In the genomic region with DNA sequence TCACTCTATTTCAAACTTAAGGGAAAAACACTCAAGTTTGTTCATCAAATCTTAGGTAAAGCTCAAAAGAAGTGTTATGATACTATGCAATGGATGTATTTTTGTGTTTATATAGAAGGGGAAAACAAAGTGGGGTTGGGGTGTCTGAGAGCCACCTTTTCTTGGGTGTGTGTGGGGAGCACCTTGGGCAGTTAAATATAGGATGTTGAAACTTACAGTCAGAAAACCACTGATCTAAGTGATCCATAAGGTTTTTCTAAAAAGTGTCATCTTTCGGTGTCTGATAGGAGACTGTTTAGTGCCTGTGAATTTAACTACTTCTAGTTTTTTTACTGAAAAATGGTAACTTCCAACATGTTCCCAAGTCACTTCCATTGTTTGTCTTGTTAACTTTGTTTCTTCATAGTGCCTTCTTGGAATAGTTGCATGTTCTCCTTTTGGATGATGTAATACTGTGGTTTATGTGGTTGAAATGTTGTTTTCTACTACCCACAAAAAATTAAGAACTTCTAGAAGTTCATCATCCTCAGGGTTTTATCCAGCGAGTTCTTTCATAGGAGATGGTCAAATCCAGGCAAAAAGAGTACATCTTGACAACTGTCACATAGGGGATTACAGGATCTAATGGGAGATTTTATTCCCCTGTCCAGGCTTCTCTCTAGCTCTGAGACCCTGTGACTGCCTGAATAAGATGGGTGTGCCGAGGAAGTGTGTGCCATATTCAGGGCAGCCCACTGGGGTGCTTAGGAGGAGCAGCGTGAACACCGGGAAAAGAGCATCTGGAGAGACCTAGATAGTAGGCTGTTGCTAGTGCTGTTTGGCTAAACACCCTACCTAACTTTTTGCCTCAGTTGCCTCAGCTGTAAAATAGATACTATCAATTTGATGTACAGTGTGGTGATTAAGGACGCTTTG, we compare ENCODE assay signal across 10 cellular contexts. TPM values are rescaled to one million over a fixed set of nuclear protein-coding genes. Genes with fewer than 3 reads are reported as not detected.
DNase-seq lines count a peak whose midpoint lies in the region; ATAC-seq and TF ChIP-seq lines count a peak whose summit lies in the region.
"Had no signal": no experiment of that assay in that cellular context is flagged by ENCODE, and none has a peak within 500 bp of the region (broad histone marks: within the 10 kb centered on the region; RNA-seq: fewer than 3 reads in every experiment).

No MANE protein-coding gene starts in this region.

- H3K4me1 ChIP-seq in PC-3 (ENCODE audit: insufficient read depth, low read length): peaks cover 35% of the 10 kb centered on the region

- H3K9ac ChIP-seq in PC-3 (ENCODE audit: low read length): no peak overlapping the region

- DNase-seq in GF-D8 (lab: John Stamatoyannopoulos, UW): peak; percentile 77
- no peak for DNase-seq in PC-3
- no peak for DNase-seq in sciatic nerve (ENCODE audit: low spot score)
- no peak for DNase-seq in NCI-H1092 (lab: John Stamatoyannopoulos, UW)
- DNase-seq in GOT3 (lab: John Stamatoyannopoulos, UW): no peak
- no peak for DNase-seq in caudate nucleus (lab: John Stamatoyannopoulos, UW)
- DNase-seq in retina: no peak
- DNase-seq: endodermal cell; stimulated activated CD4-positive, alpha-beta T cell treated with anti-CD3 and anti-CD28 coated beads, Interleukin-2, amount 100 ng/mL, for 48 hours had no signal

- CTCF ChIA-PET in PC-3 (lab: Charles Lee): interaction anchor here (0.6 kb wide), 1 partner anchor 16 kb away, joined by 3 read pairs; no protein-coding TSS in a partner anchor

- H3K4me2 ChIP-seq in PC-3 (ENCODE audit: low read length): 0 out of 2 replicates have a peak overlapping the region, but pooled peaks have one; percentile 1

- H3K9me2 ChIP-seq in PC-3 (replicated peaks; ENCODE audit: low read length): no peaks in the 10 kb centered on the region

- H3K27ac Mint-ChIP-seq in dendritic cell treated with granulocyte-macrophage colony-stimulating factor and Interleukin-4, amounts not matched to agents 40 ng/mL and 50 ng/mL, for 4 days: peak overlapping the region; percentile 28
- H3K27ac Mint-ChIP-seq: endodermal cell had no signal

- H2AFZ ChIP-seq in PC-3 (ENCODE audit: low read length): no peak overlapping the region

- no peaks in the 10 kb centered on the region for H3K27me3 ChIP-seq in PC-3 (ENCODE audit: low read length)

- peaks cover 31% of the 10 kb centered on the region for H3K36me3 ChIP-seq in PC-3 (ENCODE audit: low read depth, low read length)

- H3K4me1 Mint-ChIP-seq in dendritic cell treated with granulocyte-macrophage colony-stimulating factor and Interleukin-4, amounts not matched to agents 40 ng/mL and 50 ng/mL, for 4 days (ENCODE audit: low read depth): peaks cover 62% of the 10 kb centered on the region

- no peak for TF ChIP-seq CTCF in PC-3 (conservative IDR thresholded peaks at IDR 0.05; ENCODE audit: low read depth, low read length)

- peak overlapping the region; percentile 42 for H3K4me3 Mint-ChIP-seq in dendritic cell treated with granulocyte-macrophage colony-stimulating factor and Interleukin-4, amounts not matched to agents 40 ng/mL and 50 ng/mL, for 4 days
- H3K4me3 Mint-ChIP-seq: endodermal cell had no signal

- intact Hi-C loops in PC-3 (cut with micrococcal nuclease): loop anchor here (5.0 kb wide), 2 partner anchors 33 to 47 kb away; a partner anchor contains a TSS
- intact Hi-C loops in dendritic cell treated with granulocyte-macrophage colony-stimulating factor and Interleukin-4, amounts not matched to agents 40 ng/mL and 50 ng/mL, for 4 days (cut with micrococcal nuclease): loop anchor here (5.0 kb wide), 1 partner anchor 42 kb away; no protein-coding TSS in a partner anchor
- intact Hi-C loops in sciatic nerve (cut with DNase I): no loop called here

- H3K27ac ChIP-seq in PC-3 (ENCODE audit: low read length): peak overlapping the region; percentile 12; the same call in 1 of the 2 replicates
- no peak overlapping the region for H3K27ac ChIP-seq in caudate nucleus (ENCODE audit: low read depth, low read length)

- H3K4me3 ChIP-seq in PC-3 (ENCODE audit: low read length): no peak overlapping the region

- no peaks in the 10 kb centered on the region for H3K27me3 Mint-ChIP-seq in dendritic cell treated with granulocyte-macrophage colony-stimulating factor and Interleukin-4, amounts not matched to agents 40 ng/mL and 50 ng/mL, for 4 days

- H3K36me3 Mint-ChIP-seq in dendritic cell treated with granulocyte-macrophage colony-stimulating factor and Interleukin-4, amounts not matched to agents 40 ng/mL and 50 ng/mL, for 4 days (ENCODE audit: low read depth): peaks cover 63% of the 10 kb centered on the region

- BruUV-seq in PC-3 (replicated peaks; lab: Mats Ljungman, UMichigan): no TSS peak

- no peaks in the 10 kb centered on the region; the same call in 1 of the 2 replicates for H4K20me1 ChIP-seq in PC-3 (ENCODE audit: low read length)

- peaks cover 84% of the 10 kb centered on the region for H3K79me2 ChIP-seq in PC-3 (ENCODE audit: low read length)

- H3K9me3 Mint-ChIP-seq in dendritic cell treated with granulocyte-macrophage colony-stimulating factor and Interleukin-4, amounts not matched to agents 40 ng/mL and 50 ng/mL, for 4 days: peaks cover 11% of the 10 kb centered on the region
- H3K9me3 Mint-ChIP-seq: endodermal cell had no signal

- no peak for ATAC-seq in PC-3
- ATAC-seq in sciatic nerve: peak; percentile 91

- no peaks in the 10 kb centered on the region for H3F3A ChIP-seq in PC-3 (ENCODE audit: low read length, unreplicated experiment)

- POLR2A ChIA-PET in PC-3 (lab: Charles Lee; ENCODE audit: unreplicated experiment): no interaction called here

- no peaks in the 10 kb centered on the region for H3K9me3 ChIP-seq in PC-3 (ENCODE audit: low read length)

RNA-seq across cellular contexts. Expression of a gene that starts 46.2 kb away (rescaled TPM):
- total RNA-seq in PC-3 (2014; rRNA removed) (52.5 and 59.6 TPM in 2 replicates), sciatic nerve (59.5 TPM)
